In the genomic region with DNA sequence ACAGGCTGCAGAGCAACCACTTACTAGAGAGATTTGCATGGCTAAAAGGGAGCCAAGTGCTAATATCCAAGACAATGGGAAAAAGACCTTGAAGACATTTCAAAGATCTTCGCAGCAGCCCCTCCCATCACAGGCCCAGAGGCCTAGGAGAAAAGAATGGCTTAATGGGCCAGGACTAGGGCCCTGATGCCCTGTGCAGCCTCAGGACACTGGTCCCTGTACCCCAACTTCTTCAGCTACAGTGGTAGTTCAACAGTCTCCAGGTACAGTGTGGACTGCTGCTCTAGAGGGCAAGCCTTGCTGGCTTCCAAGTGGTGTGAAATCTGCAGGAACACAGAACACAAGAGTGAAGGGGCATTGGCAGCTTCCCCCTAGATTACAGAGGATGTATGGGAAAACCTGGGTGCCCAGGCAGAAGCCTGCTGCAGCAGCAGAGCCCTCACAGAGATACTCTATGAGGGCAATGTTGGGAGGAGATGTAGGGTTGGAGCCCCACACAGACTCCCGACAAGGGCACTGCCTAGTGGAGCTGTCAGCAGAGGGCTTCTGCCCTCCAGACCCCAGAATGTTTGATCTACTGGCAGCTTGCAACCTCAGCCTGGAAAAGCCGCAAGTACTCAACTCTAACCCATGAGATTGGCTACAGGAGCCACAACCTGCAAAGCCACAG, we compare ENCODE assay signal across 9 cellular contexts. TPM values are rescaled to one million over a fixed set of nuclear protein-coding genes. Genes with fewer than 3 reads are reported as not detected.
A peak's percentile ranks its signal among the peaks of the same experiment; 100 is the strongest.
DNase-seq lines count a peak whose midpoint lies in the region; ATAC-seq, FAIRE-seq and TF ChIP-seq lines count a peak whose summit lies in the region.
"Not testable (repeated sequence)": the region's sequence is repeated elsewhere in the genome, so short reads cannot be mapped to it uniquely, and the experiment has no call there.
"Had no signal": no experiment of that assay in that cellular context is flagged by ENCODE, and none has a peak within 500 bp of the region (broad histone marks: within the 10 kb centered on the region; RNA-seq: fewer than 3 reads in every experiment).

No MANE protein-coding gene starts in this region.

- H4K20me1 ChIP-seq in DND-41 (ENCODE audit: insufficient read depth, low read length): not testable (repeated sequence)

- not testable (repeated sequence) for DNase-seq in DND-41; activated naive CD8-positive, alpha-beta T cell treated with anti-CD3 and anti-CD28 coated beads, Interleukin-2, amount 50 U/mL, for 24 hours; Right ventricle myocardium superior; natural killer cell treated with Interleukin-12 subunit alpha and Interleukin-12 subunit beta and Interleukin-15 and Interleukin-18, amount 100 ng/mL, for 72 hours (ENCODE audit: low spot score); stimulated activated effector memory CD8-positive, alpha-beta T cell treated with anti-CD3 and anti-CD28 coated beads, Interleukin-12 subunit alpha, Interleukin-12 subunit beta, amount 100 ng/mL, for 72 hours (ENCODE audit: low spot score in 2 of 2); stimulated activated naive CD8-positive, alpha-beta T cell treated with anti-CD3 and anti-CD28 coated beads, Interleukin-15, Interleukin-2, amounts not matched to agents 100 U/mL and 50 U/mL, for 24 hours
- peak; percentile 2 for DNase-seq in RCC 7860 (ENCODE audit: low spot score)

- H3K4me1 Mint-ChIP-seq in activated naive CD8-positive, alpha-beta T cell treated with anti-CD3 and anti-CD28 coated beads, Interleukin-2, amount 50 U/mL, for 24 hours; natural killer cell treated with Interleukin-12 subunit alpha and Interleukin-12 subunit beta and Interleukin-15 and Interleukin-18, amount 100 ng/mL, for 72 hours (ENCODE audit: low read depth in 2 of 2); stimulated activated effector memory CD8-positive, alpha-beta T cell treated with anti-CD3 and anti-CD28 coated beads, Interleukin-12 subunit alpha, Interleukin-12 subunit beta, amount 100 ng/mL, for 72 hours: not testable (repeated sequence)

- H2AFZ ChIP-seq in DND-41 (ENCODE audit: low read depth, low read length): not testable (repeated sequence)

- intact Hi-C loops in Right ventricle myocardium superior (cut with DNase I): not testable (repeated sequence)

- not testable (repeated sequence) for H3K4me1 ChIP-seq in DND-41 (ENCODE audit: insufficient read depth, low read length); HEK293 (ENCODE audit: control insufficient read depth, insufficient read depth, low read length)

- not testable (repeated sequence) for H3K4me3 Mint-ChIP-seq in activated naive CD8-positive, alpha-beta T cell treated with anti-CD3 and anti-CD28 coated beads, Interleukin-2, amount 50 U/mL, for 24 hours; natural killer cell treated with Interleukin-12 subunit alpha and Interleukin-12 subunit beta and Interleukin-15 and Interleukin-18, amount 100 ng/mL, for 72 hours; stimulated activated effector memory CD8-positive, alpha-beta T cell treated with anti-CD3 and anti-CD28 coated beads, Interleukin-12 subunit alpha, Interleukin-12 subunit beta, amount 100 ng/mL, for 72 hours

- FAIRE-seq in RCC 7860 (lab: Jason Lieb, UNC): not testable (repeated sequence)

- not testable (repeated sequence) for H3K27ac ChIP-seq in DND-41 (ENCODE audit: low read length); HEK293 (ENCODE audit: extremely low read depth, low read depth, low read length)

- not testable (repeated sequence) for H3K9ac ChIP-seq in DND-41 (ENCODE audit: low read depth, low read length)

- not testable (repeated sequence) for H3K27ac Mint-ChIP-seq in activated naive CD8-positive, alpha-beta T cell treated with anti-CD3 and anti-CD28 coated beads, Interleukin-2, amount 50 U/mL, for 24 hours; natural killer cell treated with Interleukin-12 subunit alpha and Interleukin-12 subunit beta and Interleukin-15 and Interleukin-18, amount 100 ng/mL, for 72 hours; stimulated activated effector memory CD8-positive, alpha-beta T cell treated with anti-CD3 and anti-CD28 coated beads, Interleukin-12 subunit alpha, Interleukin-12 subunit beta, amount 100 ng/mL, for 72 hours

- not testable (repeated sequence) for H3K4me3 ChIP-seq in DND-41 (ENCODE audit: low read depth in 1 of 2, low read length in 2 of 2); HEK293 (ENCODE audit: low read depth, low read length)

- H3K9me3 Mint-ChIP-seq in activated naive CD8-positive, alpha-beta T cell treated with anti-CD3 and anti-CD28 coated beads, Interleukin-2, amount 50 U/mL, for 24 hours; natural killer cell treated with Interleukin-12 subunit alpha and Interleukin-12 subunit beta and Interleukin-15 and Interleukin-18, amount 100 ng/mL, for 72 hours; stimulated activated effector memory CD8-positive, alpha-beta T cell treated with anti-CD3 and anti-CD28 coated beads, Interleukin-12 subunit alpha, Interleukin-12 subunit beta, amount 100 ng/mL, for 72 hours: not testable (repeated sequence)

- CTCF ChIA-PET in HEK293 (lab: Yijun Ruan, JAX): interaction anchor here (0.6 kb wide), 1 partner anchor 128 kb away, joined by 3 read pairs; no protein-coding TSS in a partner anchor

- not testable (repeated sequence) for H3K36me3 Mint-ChIP-seq in activated naive CD8-positive, alpha-beta T cell treated with anti-CD3 and anti-CD28 coated beads, Interleukin-2, amount 50 U/mL, for 24 hours (ENCODE audit: low read depth); natural killer cell treated with Interleukin-12 subunit alpha and Interleukin-12 subunit beta and Interleukin-15 and Interleukin-18, amount 100 ng/mL, for 72 hours; stimulated activated effector memory CD8-positive, alpha-beta T cell treated with anti-CD3 and anti-CD28 coated beads, Interleukin-12 subunit alpha, Interleukin-12 subunit beta, amount 100 ng/mL, for 72 hours

- H3K9me3 ChIP-seq in DND-41 (ENCODE audit: insufficient read depth, low read length, severe bottlenecking); HEK293 (ENCODE audit: control insufficient read depth, insufficient read depth, low read depth, low read length): not testable (repeated sequence)

- POLR2A ChIA-PET in HEK293 (lab: Yijun Ruan, JAX): not testable (repeated sequence)

- not testable (repeated sequence) for TF ChIP-seq CTCF in DND-41 (IDR thresholded peaks at IDR 0.05; ENCODE audit: borderline replicate concordance, extremely low read depth, low read length, poor library complexity, severe bottlenecking); HEK293 (tag by site-specific recombination; IDR thresholded peaks at IDR 0.05)

- not testable (repeated sequence) for H3K36me3 ChIP-seq in DND-41 (ENCODE audit: insufficient read depth, low read length); HEK293 (ENCODE audit: control insufficient read depth in 2 of 2, insufficient read depth in 1 of 2, low read length in 2 of 2)

- not testable (repeated sequence) for H3K27me3 Mint-ChIP-seq in activated naive CD8-positive, alpha-beta T cell treated with anti-CD3 and anti-CD28 coated beads, Interleukin-2, amount 50 U/mL, for 24 hours
- peaks cover 3 to 21% of the 10 kb centered on the region in 2 donors for H3K27me3 Mint-ChIP-seq in natural killer cell treated with Interleukin-12 subunit alpha and Interleukin-12 subunit beta and Interleukin-15 and Interleukin-18, amount 100 ng/mL, for 72 hours

- H3K4me2 ChIP-seq in DND-41 (ENCODE audit: insufficient read depth, low read length): not testable (repeated sequence)

- H3K27me3 ChIP-seq in DND-41 (ENCODE audit: insufficient read depth, low read length, poor library complexity): not testable (repeated sequence)

- ATAC-seq in DND-41 (ENCODE audit: insufficient read depth, low read depth): peak; percentile 17; the same call in 1 of the 3 replicates
- peak; percentile 33 for ATAC-seq in activated naive CD8-positive, alpha-beta T cell treated with anti-CD3 and anti-CD28 coated beads, Interleukin-2, amount 50 U/mL, for 24 hours
- ATAC-seq in Right ventricle myocardium superior (ENCODE audit: poor library complexity): peak; percentile 31
- peak; percentile 45 to 53 for ATAC-seq in natural killer cell treated with Interleukin-12 subunit alpha and Interleukin-12 subunit beta and Interleukin-15 and Interleukin-18, amount 100 ng/mL, for 72 hours
- peak; percentile 24 for ATAC-seq in stimulated activated effector memory CD8-positive, alpha-beta T cell treated with anti-CD3 and anti-CD28 coated beads, Interleukin-12 subunit alpha, Interleukin-12 subunit beta, amount 100 ng/mL, for 72 hours
- peak; percentile 32 for ATAC-seq in stimulated activated naive CD8-positive, alpha-beta T cell treated with anti-CD3 and anti-CD28 coated beads, Interleukin-15, Interleukin-2, amounts not matched to agents 100 U/mL and 50 U/mL, for 24 hours

- H3K79me2 ChIP-seq in DND-41 (ENCODE audit: insufficient read depth, low read length): not testable (repeated sequence)

TF ChIP-seq in HEK293, 187 proteins besides CTCF, POLR2A, EP300 and RAD21:
- TF ChIP-seq ZNF585B (tag by site-specific recombination; IDR thresholded peaks at IDR 0.05): peak; percentile 74
TF ChIP-seq in HEK293: peak in this region for 1; not testable (repeated sequence) for 186.

RNA-seq across cellular contexts. Expression of a gene that starts 15.8 kb away (rescaled TPM):
- 39.7 TPM for total RNA-seq in Right ventricle myocardium superior
- under 1 TPM in 1 of 2 donors, not detected in 1; 0.05 TPM for total RNA-seq in natural killer cell treated with Interleukin-12 subunit alpha and Interleukin-12 subunit beta and Interleukin-15 and Interleukin-18, amount 100 ng/mL, for 72 hours
- total RNA-seq: B cell had no signal

Comparison
In these comparisons a context has a peak if more than half of its experiments do, and no peak if none do; other contexts are left out.
1. RNA of a gene that starts 15.8 kb away (total RNA-seq): 39.7 TPM in Right ventricle myocardium superior (single experiment); 0.05 TPM in natural killer cell treated with Interleukin-12 subunit alpha and Interleukin-12 subunit beta and Interleukin-15 and Interleukin-18, amount 100 ng/mL, for 72 hours; every median in the first group is over 10 times any median in the second.
2. Peak in every context shown above with its lines, with median percentiles within 50 percentile points of each other: ATAC-seq.